ENCODE assay signal across 26 cellular contexts in the genomic region with DNA sequence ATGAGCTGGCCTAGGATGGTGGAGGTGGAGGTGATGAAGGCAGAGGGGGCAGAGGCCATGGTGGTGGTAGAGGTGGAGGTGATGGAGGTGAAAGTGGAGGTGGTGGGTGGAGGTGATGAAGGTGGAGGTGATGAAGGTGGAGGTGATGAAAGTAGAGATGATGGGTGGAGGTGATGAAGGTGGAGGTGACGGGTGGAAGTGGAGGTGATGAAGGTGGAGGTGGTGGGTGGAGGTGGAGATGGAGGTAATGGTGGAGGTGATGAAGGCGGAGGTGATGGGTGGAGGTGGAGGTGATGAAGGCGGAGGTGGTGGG. TPM values are rescaled to one million over a fixed set of nuclear protein-coding genes. Genes with fewer than 3 reads are reported as not detected.
DNase-seq lines count a peak whose midpoint lies in the region; ATAC-seq and TF ChIP-seq lines count a peak whose summit lies in the region.
"Had no signal": no experiment of that assay in that cellular context is flagged by ENCODE, and none has a peak within 500 bp of the region (broad histone marks: within the 10 kb centered on the region; RNA-seq: fewer than 3 reads in every experiment).

No MANE protein-coding gene starts in this region.

- H3K9me3 ChIP-seq in heart left ventricle, result no peaks in the 10 kb centered on the region
- H3K9me3 ChIP-seq: BLaER1, SJCRH30 had no signal

- peaks cover 0 to 43% (median 22%) of the 10 kb centered on the region in 12 donors for H3K4me1 ChIP-seq in heart left ventricle

- no peak for TF ChIP-seq CTCF in heart left ventricle (IDR thresholded peaks at IDR 0.05)

- peak; percentile 1 for DNase-seq in Right ventricle myocardium inferior (ENCODE audit: missing footprints)
- DNase-seq in heart left ventricle, result no peak
- no peak for DNase-seq in activated T-helper 1 cell treated with anti-CD3 and anti-CD28 coated beads, Interleukin-12 subunit alpha, Interleukin-12 subunit beta, Interleukin-2, Interleukin-4 antibody, amounts not matched to agents 30 ng/mL and 10 ng/mL and 1 ng/mL, durations not matched to agents 14 hours and 24 hours and 36 hours (ENCODE audit: low spot score)
- no peak for DNase-seq in immature natural killer cell
- peak; percentile 20 for DNase-seq in posterior vena cava (ENCODE audit: low spot score)
- no peak for DNase-seq in NCI-H2081 treated with DMSO at 0.1 percent for 48 hours (lab: John Stamatoyannopoulos, UW)
- DNase-seq in AG20443 (ENCODE audit: low spot score), result no peak
- DNase-seq: 8988T; CD4-positive, CD25-positive, alpha-beta regulatory T cell; COR-L47; H9; HFFc6; NCI-H1048; NCI-H1417 treated with DMSO at 0.1 percent for 48 hours; NCI-H187; NCI-H2107; NCI-H524 treated with DMSO at 0.1 percent for 48 hours; NCI-H774; NK-92 treated with Interleukin-12 subunit alpha and Interleukin-12 subunit beta, amount 100 ng/mL, for 24 hours; PC-3; SJCRH30 had no signal

- H3K4me3 ChIP-seq in heart left ventricle, result no peak overlapping the region
- H3K4me3 ChIP-seq: BLaER1, GM23338, SJCRH30 had no signal

- no peaks in the 10 kb centered on the region for H3K27me3 Mint-ChIP-seq in activated T-helper 1 cell treated with anti-CD3 and anti-CD28 coated beads, Interleukin-12 subunit alpha, Interleukin-12 subunit beta, Interleukin-2, Interleukin-4 antibody, amounts not matched to agents 30 ng/mL and 10 ng/mL and 1 ng/mL, durations not matched to agents 14 hours and 24 hours and 36 hours (ENCODE audit: insufficient read depth)
- H3K27me3 Mint-ChIP-seq in immature natural killer cell (ENCODE audit: low read depth in 3 of 3), result peaks cover 2 to 4% (median 3%) of the 10 kb centered on the region in 3 donors
- H3K27me3 Mint-ChIP-seq: CD4-positive, CD25-positive, alpha-beta regulatory T cell; IgD-negative memory B cell had no signal

- no peaks in the 10 kb centered on the region for H3K4me1 Mint-ChIP-seq in activated T-helper 1 cell treated with anti-CD3 and anti-CD28 coated beads, Interleukin-12 subunit alpha, Interleukin-12 subunit beta, Interleukin-2, Interleukin-4 antibody, amounts not matched to agents 30 ng/mL and 10 ng/mL and 1 ng/mL, durations not matched to agents 14 hours and 24 hours and 36 hours (ENCODE audit: low read depth)
- peaks cover 58 to 63% of the 10 kb centered on the region in 2 donors for H3K4me1 Mint-ChIP-seq in immature natural killer cell

- H3K36me3 Mint-ChIP-seq in activated T-helper 1 cell treated with anti-CD3 and anti-CD28 coated beads, Interleukin-12 subunit alpha, Interleukin-12 subunit beta, Interleukin-2, Interleukin-4 antibody, amounts not matched to agents 30 ng/mL and 10 ng/mL and 1 ng/mL, durations not matched to agents 14 hours and 24 hours and 36 hours (ENCODE audit: low read depth), result peaks cover 18% of the 10 kb centered on the region
- H3K36me3 Mint-ChIP-seq in immature natural killer cell, result no peaks in the 10 kb centered on the region
- H3K36me3 Mint-ChIP-seq: CD4-positive, CD25-positive, alpha-beta regulatory T cell; IgD-negative memory B cell had no signal

- no peak for TF ChIP-seq POLR2A in heart left ventricle (IDR thresholded peaks at IDR 0.05)

- ATAC-seq in Right ventricle myocardium inferior, result no peak
- ATAC-seq in heart left ventricle, result no peak
- ATAC-seq in GM18502 (IDR thresholded peaks at IDR 0.05; ENCODE audit: poor library complexity, unreplicated experiment), result no peak
- ATAC-seq: GM23338, PC-3, SK-N-SH treated with all-trans-retinoic acid at 6 μM for 48 hours had no signal

- WGBS in heart left ventricle, 4 donors, result 82 to 97% (median 93%) methylated on average over 3 of the region's 3 CpGs

- H3K4me3 Mint-ChIP-seq in activated T-helper 1 cell treated with anti-CD3 and anti-CD28 coated beads, Interleukin-12 subunit alpha, Interleukin-12 subunit beta, Interleukin-2, Interleukin-4 antibody, amounts not matched to agents 30 ng/mL and 10 ng/mL and 1 ng/mL, durations not matched to agents 14 hours and 24 hours and 36 hours, result no peak overlapping the region
- peak overlapping the region in 1 of 5 donors; percentile 49 for H3K4me3 Mint-ChIP-seq in immature natural killer cell
- H3K4me3 Mint-ChIP-seq: CD4-positive, CD25-positive, alpha-beta regulatory T cell; GM23338; H9; HFFc6; IgD-negative memory B cell had no signal

- H3K27ac Mint-ChIP-seq in activated T-helper 1 cell treated with anti-CD3 and anti-CD28 coated beads, Interleukin-12 subunit alpha, Interleukin-12 subunit beta, Interleukin-2, Interleukin-4 antibody, amounts not matched to agents 30 ng/mL and 10 ng/mL and 1 ng/mL, durations not matched to agents 14 hours and 24 hours and 36 hours, result peak overlapping the region; percentile 61
- peak overlapping the region; percentile 71 to 92 (median 86) for H3K27ac Mint-ChIP-seq in immature natural killer cell
- H3K27ac Mint-ChIP-seq: GM23338, H9, HFFc6, IgD-negative memory B cell had no signal

- no peaks in the 10 kb centered on the region for H3K36me3 ChIP-seq in heart left ventricle
- H3K36me3 ChIP-seq: BLaER1, SJCRH30 had no signal

- no peaks in the 10 kb centered on the region for H3K9me3 Mint-ChIP-seq in activated T-helper 1 cell treated with anti-CD3 and anti-CD28 coated beads, Interleukin-12 subunit alpha, Interleukin-12 subunit beta, Interleukin-2, Interleukin-4 antibody, amounts not matched to agents 30 ng/mL and 10 ng/mL and 1 ng/mL, durations not matched to agents 14 hours and 24 hours and 36 hours
- H3K9me3 Mint-ChIP-seq in immature natural killer cell, result peaks cover 0 to 3% (median 0%) of the 10 kb centered on the region in 6 donors
- H3K9me3 Mint-ChIP-seq: CD4-positive, CD25-positive, alpha-beta regulatory T cell; H9; HFFc6; IgD-negative memory B cell had no signal

- peak overlapping the region in 1 of 12 donors; percentile 25 for H3K27ac ChIP-seq in heart left ventricle
- H3K27ac ChIP-seq: SJCRH30 had no signal

- H3K27me3 ChIP-seq in heart left ventricle, result no peaks in the 10 kb centered on the region
- H3K27me3 ChIP-seq: BLaER1, SJCRH30 had no signal

- intact Hi-C loops in Right ventricle myocardium inferior (cut with DNase I) (no loop called here), heart left ventricle (cut with DNase I) (no loop called here), posterior vena cava (cut with DNase I) (no loop called here)
- intact Hi-C loops in activated T-helper 1 cell treated with anti-CD3 and anti-CD28 coated beads, Interleukin-12 subunit alpha, Interleukin-12 subunit beta, Interleukin-2, Interleukin-4 antibody, amounts not matched to agents 30 ng/mL and 10 ng/mL and 1 ng/mL, durations not matched to agents 14 hours and 24 hours and 36 hours (cut with micrococcal nuclease), result no loop called here

RNA-seq across cellular contexts. Expression of gene NPHP4, which starts 19.7 kb away (rescaled TPM):
- 4.8 TPM for total RNA-seq in Right ventricle myocardium inferior
- total RNA-seq in heart left ventricle, result 1 to 10 TPM; 2.5 to 6.3 (median 3.6) TPM
- 1 to 10 TPM; 2.1 to 3.1 TPM for polyA plus RNA-seq in heart left ventricle
- total RNA-seq in activated T-helper 1 cell treated with anti-CD3 and anti-CD28 coated beads, Interleukin-12 subunit alpha, Interleukin-12 subunit beta, Interleukin-2, Interleukin-4 antibody, amounts not matched to agents 30 ng/mL and 10 ng/mL and 1 ng/mL, durations not matched to agents 14 hours and 24 hours and 36 hours, result 18.3 and 18.6 TPM in 2 replicates
- polyA plus RNA-seq in immature natural killer cell, result 1 to 10 TPM in 1 of 3 donors, under 1 TPM in 2; 0.59 to 1.4 (median 1.00) TPM
- total RNA-seq in posterior vena cava, result 1 to 10 TPM; 6.9 to 7.7 TPM

RNA-seq across cellular contexts. Expression of gene KCNAB2, which starts 33.8 kb away (rescaled TPM):
- total RNA-seq in Right ventricle myocardium inferior (21.0 TPM), heart left ventricle (10 to 100 TPM; 22.7 to 51.4 (median 30.3) TPM), posterior vena cava (10 to 100 TPM; 13.5 to 21.8 TPM)
- polyA plus RNA-seq in heart left ventricle (10 to 100 TPM; 10.7 to 17.1 TPM), immature natural killer cell (10 to 100 TPM; 26.1 to 73.8 (median 42.7) TPM)
- total RNA-seq in activated T-helper 1 cell treated with anti-CD3 and anti-CD28 coated beads, Interleukin-12 subunit alpha, Interleukin-12 subunit beta, Interleukin-2, Interleukin-4 antibody, amounts not matched to agents 30 ng/mL and 10 ng/mL and 1 ng/mL, durations not matched to agents 14 hours and 24 hours and 36 hours, result 237 and 254 TPM in 2 replicates

Comparison
In these comparisons a context has a peak if more than half of its experiments do, and no peak if none do; other contexts are left out.
1. DNase-seq: peak in Right ventricle myocardium inferior (single experiment) and posterior vena cava (single experiment); none in heart left ventricle (0 of 5), activated T-helper 1 cell treated with anti-CD3 and anti-CD28 coated beads, Interleukin-12 subunit alpha, Interleukin-12 subunit beta, Interleukin-2, Interleukin-4 antibody, amounts not matched to agents 30 ng/mL and 10 ng/mL and 1 ng/mL, durations not matched to agents 14 hours and 24 hours and 36 hours (single experiment), immature natural killer cell (0 of 3), NCI-H2081 treated with DMSO at 0.1 percent for 48 hours (single experiment) and AG20443 (single experiment).